Comparison of ENCODE assay signal across 22 cellular contexts in the genomic region with DNA sequence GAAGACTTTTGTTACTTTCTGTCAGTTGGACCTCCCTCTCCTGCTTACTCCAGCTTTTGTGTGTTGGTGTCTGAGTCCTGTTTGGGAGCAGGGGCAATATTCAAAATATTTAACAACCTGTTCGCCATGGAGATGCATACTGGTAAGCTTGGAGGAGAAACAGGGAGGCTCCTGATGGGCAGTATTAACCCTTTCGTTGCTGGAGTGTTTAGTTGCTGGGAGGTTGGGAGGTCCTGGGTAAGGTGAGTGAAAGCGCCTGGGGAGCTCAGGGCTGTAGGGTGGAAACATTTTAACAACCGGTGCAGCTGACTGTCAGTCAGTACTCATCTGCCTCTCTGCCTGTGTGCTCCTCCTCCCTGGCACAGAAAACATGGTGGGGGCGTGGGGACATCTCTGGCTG. TPM values are rescaled to one million over a fixed set of nuclear protein-coding genes. Genes with fewer than 3 reads are reported as not detected.
"Had no signal": no experiment of that assay in that cellular context is flagged by ENCODE, and none has a peak within 500 bp of the region (broad histone marks: within the 10 kb centered on the region; RNA-seq: fewer than 3 reads in every experiment).

No MANE protein-coding gene starts in this region.

- H3K4me3 ChIP-seq: breast epithelium had no signal

- ATAC-seq: activated CD8-positive, alpha-beta T cell treated with anti-CD3 and anti-CD28 coated beads, Interleukin-2, amount 10 ng/mL, durations not matched to agents 7 days and 5 days; WTC11 had no signal

- H3K9me3 Mint-ChIP-seq: T-helper 1 cell treated with Interleukin-12 subunit alpha and Interleukin-12 subunit beta and Interleukin-4 antibody, amounts not matched to agents 30 μg/mL and 1 μg/mL, for 36 hours; WTC11 had no signal

- H3K9me3 ChIP-seq: breast epithelium had no signal

- DNase-seq: activated CD4-positive, alpha-beta T cell treated with anti-CD3 and anti-CD28 coated beads for 48 hours; activated CD4-positive, alpha-beta T cell treated with anti-CD3 and anti-CD28 coated beads, Interleukin-2, amount 50 U/mL, for 4 hours; activated CD4-positive, CD25-positive, alpha-beta regulatory T cell treated with anti-CD3 and anti-CD28 coated beads, Interleukin-2, amount 50 U/mL, for 72 hours; activated CD8-positive, alpha-beta memory T cell treated with anti-CD3 and anti-CD28 coated beads, Interleukin-2, amount 50 U/mL, for 48 hours; activated CD8-positive, alpha-beta T cell treated with anti-CD3 and anti-CD28 coated beads, Interleukin-2, amount 10 ng/mL, durations not matched to agents 7 days and 5 days; activated naive CD4-positive, alpha-beta T cell treated with anti-CD3 and anti-CD28 coated beads, Interleukin-2, amount 50 U/mL, for 16 hours; activated T-cell treated with anti-CD3 and anti-CD28 coated beads, Interleukin-2, amount 50 U/mL, for 1 hour; aorta; central memory CD4-positive, alpha-beta T cell; MM.1S; NCI-H1105; NCI-H1436; NCI-H1694 treated with DMSO at 0.1 percent for 48 hours; NCI-H2029 treated with DMSO at 0.1 percent for 48 hours; SHP77 treated with DMSO at 0.1 percent for 48 hours; T-helper 9 cell had no signal

- H3K27ac Mint-ChIP-seq: activated CD8-positive, alpha-beta T cell treated with anti-CD3 and anti-CD28 coated beads, Interleukin-2, amount 10 ng/mL, durations not matched to agents 7 days and 5 days; T-helper 1 cell treated with Interleukin-12 subunit alpha and Interleukin-12 subunit beta and Interleukin-4 antibody, amounts not matched to agents 30 μg/mL and 1 μg/mL, for 36 hours had no signal

- H3K27ac ChIP-seq: breast epithelium had no signal

- H3K4me3 Mint-ChIP-seq: activated CD8-positive, alpha-beta T cell treated with anti-CD3 and anti-CD28 coated beads, Interleukin-2, amount 10 ng/mL, durations not matched to agents 7 days and 5 days; T-helper 1 cell treated with Interleukin-12 subunit alpha and Interleukin-12 subunit beta and Interleukin-4 antibody, amounts not matched to agents 30 μg/mL and 1 μg/mL, for 36 hours; WTC11 had no signal

- H3K4me1 ChIP-seq: breast epithelium had no signal

- FAIRE-seq: RCC 7860 had no signal

- H3K36me3 ChIP-seq: breast epithelium had no signal

- H3K36me3 Mint-ChIP-seq: WTC11 had no signal

RNA-seq across cellular contexts. Expression of gene TULP1, which starts 4.2 kb away (rescaled TPM):
- total RNA-seq: activated CD8-positive, alpha-beta T cell treated with anti-CD3 and anti-CD28 coated beads, Interleukin-2, amount 10 ng/mL, durations not matched to agents 7 days and 5 days; aorta; breast epithelium; chondrocyte; SK-MEL-5 had no signal
